Comparison of ENCODE assay signal across 13 cellular contexts in the genomic region with DNA sequence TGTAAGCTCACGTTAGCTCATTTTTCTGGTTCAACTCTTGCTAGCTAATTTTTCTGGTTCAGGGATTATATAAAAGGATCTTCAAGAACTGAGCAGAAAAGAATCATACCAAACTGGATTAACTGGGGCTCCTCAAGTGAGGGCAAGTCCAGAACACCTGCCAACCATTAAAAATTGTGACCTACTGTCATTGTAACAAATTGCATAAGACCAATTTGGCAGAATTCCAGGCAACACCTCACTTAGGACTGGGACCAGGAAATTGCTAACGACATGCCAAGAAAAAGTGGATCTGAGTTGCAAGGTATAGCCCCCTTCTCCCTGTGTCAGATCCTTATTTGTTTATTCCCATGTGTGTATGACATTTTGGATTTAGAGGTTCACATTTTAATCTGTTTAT.
A peak's percentile ranks its signal among the peaks of the same experiment; 100 is the strongest.
DNase-seq lines count a peak whose midpoint lies in the region; ATAC-seq and TF ChIP-seq lines count a peak whose summit lies in the region.
"Had no signal": no experiment of that assay in that cellular context is flagged by ENCODE, and none has a peak within 500 bp of the region (broad histone marks: within the 10 kb centered on the region; RNA-seq: fewer than 3 reads in every experiment).

No MANE protein-coding gene starts in this region.

- H3K4me1 ChIP-seq in HEK293 (ENCODE audit: control insufficient read depth, insufficient read depth, low read length): peaks cover 8% of the 10 kb centered on the region
- H3K4me1 ChIP-seq in colonic mucosa: no peaks in the 10 kb centered on the region
- H3K4me1 ChIP-seq in prostate gland (replicated peaks): no peaks in the 10 kb centered on the region

- H3K9me3 ChIP-seq in HEK293 (ENCODE audit: control insufficient read depth, insufficient read depth, low read depth, low read length) (no peaks in the 10 kb centered on the region), colonic mucosa (no peaks in the 10 kb centered on the region), prostate gland (no peaks in the 10 kb centered on the region)

- H3K36me3 ChIP-seq in HEK293 (ENCODE audit: control insufficient read depth in 2 of 2, insufficient read depth in 1 of 2, low read length in 2 of 2): no peaks in the 10 kb centered on the region
- no peaks in the 10 kb centered on the region for H3K36me3 ChIP-seq in colonic mucosa
- H3K36me3 ChIP-seq in prostate gland: no peaks in the 10 kb centered on the region

- 28% methylated on average over 2 of the region's 2 CpGs for WGBS in prostate gland

- no peak overlapping the region for H3K4me3 ChIP-seq in HEK293 (ENCODE audit: low read depth, low read length)
- H3K4me3 ChIP-seq in colonic mucosa: no peak overlapping the region
- H3K4me3 ChIP-seq in prostate gland: no peak overlapping the region
- no peak overlapping the region for H3K4me3 ChIP-seq in dorsolateral prefrontal cortex

- POLR2A ChIA-PET in HEK293 (lab: Yijun Ruan, JAX): no interaction called here

- no peak for ATAC-seq in HG02588 (IDR thresholded peaks at IDR 0.05; ENCODE audit: unreplicated experiment)
- ATAC-seq in HG03378 (IDR thresholded peaks at IDR 0.05; ENCODE audit: unreplicated experiment): no peak

- intact Hi-C loops in colonic mucosa (cut with DNase I) (no loop called here), prostate gland (cut with DNase I) (no loop called here), dorsolateral prefrontal cortex (cut with DNase I) (no loop called here)

- no peak overlapping the region for H3K9ac ChIP-seq in colonic mucosa (ENCODE audit: low read depth in 2 of 2, low read length in 2 of 2)

- CTCF ChIA-PET in HEK293 (lab: Yijun Ruan, JAX): interaction anchor here (1.6 kb wide), 1 partner anchor 19 kb away, joined by 4 read pairs; no protein-coding TSS in a partner anchor

- peak; percentile 68 for DNase-seq in NCI-H345 (lab: John Stamatoyannopoulos, UW)
- peak; percentile 40 for DNase-seq in colonic mucosa
- peak; percentile 35 for DNase-seq in prostate gland (ENCODE audit: low spot score)
- no peak for DNase-seq in dorsolateral prefrontal cortex
- no peak for DNase-seq in stimulated activated CD4-positive, alpha-beta T cell treated with anti-CD3 and anti-CD28 coated beads, Interleukin-12 subunit alpha, Interleukin-12 subunit beta, amount 100 ng/mL, for 4 hours
- DNase-seq: activated CD4-positive, alpha-beta memory T cell treated with anti-CD3 and anti-CD28 coated beads for 36 hours; activated naive CD4-positive, alpha-beta T cell treated with Interleukin-2 at 50 U/mL for 16 hours; DND-41; kidney; T-helper 1 cell had no signal

- no peaks in the 10 kb centered on the region for H3K27me3 ChIP-seq in colonic mucosa
- no peaks in the 10 kb centered on the region for H3K27me3 ChIP-seq in prostate gland (replicated peaks; ENCODE audit: insufficient read depth)
- peaks cover 0 to 3% (median 0%) of the 10 kb centered on the region in 45 donors for H3K27me3 ChIP-seq in dorsolateral prefrontal cortex

- TF ChIP-seq CTCF in HEK293 (tag by site-specific recombination; IDR thresholded peaks at IDR 0.05) (no peak), colonic mucosa (IDR thresholded peaks at IDR 0.05) (no peak), prostate gland (IDR thresholded peaks at IDR 0.05) (no peak), dorsolateral prefrontal cortex (IDR thresholded peaks at IDR 0.05 in 54 of 56, conservative IDR thresholded peaks at IDR 0.05 in 2 of 56; ENCODE audit: low read depth in 1 of 56, partially characterized antibody in 56 of 56) (no peak)

- H3K27ac ChIP-seq in HEK293 (ENCODE audit: extremely low read depth, low read depth, low read length): no peak overlapping the region
- H3K27ac ChIP-seq in colonic mucosa: no peak overlapping the region
- no peak overlapping the region for H3K27ac ChIP-seq in prostate gland
- H3K27ac ChIP-seq in dorsolateral prefrontal cortex: no peak overlapping the region

- TF ChIP-seq POLR2A in prostate gland (IDR thresholded peaks at IDR 0.05): no peak

TF ChIP-seq in HEK293, 187 proteins besides CTCF, POLR2A, EP300 and RAD21 (continues in another document):
- TF ChIP-seq ZNF416 (tag by site-specific recombination; IDR thresholded peaks at IDR 0.05) (no peak), ZNF169 (tag by site-specific recombination; IDR thresholded peaks at IDR 0.05) (no peak), RBAK (tag by site-specific recombination; IDR thresholded peaks at IDR 0.05) (no peak), ZNF785 (tag by site-specific recombination; IDR thresholded peaks at IDR 0.05) (no peak), ZNF426 (tag by site-specific recombination; IDR thresholded peaks at IDR 0.05) (no peak), KLF9 (tag by site-specific recombination; IDR thresholded peaks at IDR 0.05; ENCODE audit: low read depth) (no peak), YY2 (tag by site-specific recombination; IDR thresholded peaks at IDR 0.05) (no peak), FEZF1 (tag by site-specific recombination; IDR thresholded peaks at IDR 0.05) (peak; percentile 14; the same call in 1 of the 2 replicates), ZNF423 (tag by site-specific recombination; IDR thresholded peaks at IDR 0.05) (no peak), ZNF311 (tag by site-specific recombination; IDR thresholded peaks at IDR 0.05; ENCODE audit: borderline replicate concordance) (no peak), GLI4 (tag by site-specific recombination; IDR thresholded peaks at IDR 0.05) (no peak), ZNF843 (tag by site-specific recombination; IDR thresholded peaks at IDR 0.05) (no peak), ZNF221 (tag by site-specific recombination; IDR thresholded peaks at IDR 0.05; ENCODE audit: borderline replicate concordance) (no peak), ZNF600 (tag by site-specific recombination; IDR thresholded peaks at IDR 0.05) (peak; percentile 60; the same call in 1 of the 2 replicates), ZNF510 (tag by site-specific recombination; IDR thresholded peaks at IDR 0.05; ENCODE audit: insufficient replicate concordance) (no peak), ZNF623 (tag by site-specific recombination; IDR thresholded peaks at IDR 0.05) (no peak), IKZF3 (tag by site-specific recombination; IDR thresholded peaks at IDR 0.05) (0 out of 2 replicates have a peak, but pooled peaks have one; percentile 6), ZNF274 (IDR thresholded peaks at IDR 0.05; ENCODE audit: low read length) (no peak), ZNF274 (tag by site-specific recombination; IDR thresholded peaks at IDR 0.05; ENCODE audit: borderline replicate concordance) (no peak), ZNF660 (tag by site-specific recombination; IDR thresholded peaks at IDR 0.05) (0 out of 2 replicates have a peak, but pooled peaks have one; percentile 19), SCRT1 (tag by site-specific recombination; IDR thresholded peaks at IDR 0.05; ENCODE audit: borderline replicate concordance) (no peak), ZBTB1 (tag by site-specific recombination; IDR thresholded peaks at IDR 0.05) (no peak), ZNF549 (tag by site-specific recombination; IDR thresholded peaks at IDR 0.05) (no peak; the same call in 1 of the 2 replicates), ZNF555 (tag by site-specific recombination; conservative IDR thresholded peaks at IDR 0.05) (no peak), ZNF132 (tag by site-specific recombination; IDR thresholded peaks at IDR 0.05; ENCODE audit: borderline replicate concordance) (no peak), ZNF10 (tag by site-specific recombination; IDR thresholded peaks at IDR 0.05) (no peak)
- TF ChIP-seq, protein P1, sequence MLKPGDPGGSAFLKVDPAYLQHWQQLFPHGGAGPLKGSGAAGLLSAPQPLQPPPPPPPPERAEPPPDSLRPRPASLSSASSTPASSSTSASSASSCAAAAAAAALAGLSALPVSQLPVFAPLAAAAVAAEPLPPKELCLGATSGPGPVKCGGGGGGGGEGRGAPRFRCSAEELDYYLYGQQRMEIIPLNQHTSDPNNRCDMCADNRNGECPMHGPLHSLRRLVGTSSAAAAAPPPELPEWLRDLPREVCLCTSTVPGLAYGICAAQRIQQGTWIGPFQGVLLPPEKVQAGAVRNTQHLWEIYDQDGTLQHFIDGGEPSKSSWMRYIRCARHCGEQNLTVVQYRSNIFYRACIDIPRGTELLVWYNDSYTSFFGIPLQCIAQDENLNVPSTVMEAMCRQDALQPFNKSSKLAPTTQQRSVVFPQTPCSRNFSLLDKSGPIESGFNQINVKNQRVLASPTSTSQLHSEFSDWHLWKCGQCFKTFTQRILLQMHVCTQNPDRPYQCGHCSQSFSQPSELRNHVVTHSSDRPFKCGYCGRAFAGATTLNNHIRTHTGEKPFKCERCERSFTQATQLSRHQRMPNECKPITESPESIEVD (tag by site-specific recombination; IDR thresholded peaks at IDR 0.05): peak; percentile 46; the same call in 1 of the 2 replicates
- TF ChIP-seq, protein P2, sequence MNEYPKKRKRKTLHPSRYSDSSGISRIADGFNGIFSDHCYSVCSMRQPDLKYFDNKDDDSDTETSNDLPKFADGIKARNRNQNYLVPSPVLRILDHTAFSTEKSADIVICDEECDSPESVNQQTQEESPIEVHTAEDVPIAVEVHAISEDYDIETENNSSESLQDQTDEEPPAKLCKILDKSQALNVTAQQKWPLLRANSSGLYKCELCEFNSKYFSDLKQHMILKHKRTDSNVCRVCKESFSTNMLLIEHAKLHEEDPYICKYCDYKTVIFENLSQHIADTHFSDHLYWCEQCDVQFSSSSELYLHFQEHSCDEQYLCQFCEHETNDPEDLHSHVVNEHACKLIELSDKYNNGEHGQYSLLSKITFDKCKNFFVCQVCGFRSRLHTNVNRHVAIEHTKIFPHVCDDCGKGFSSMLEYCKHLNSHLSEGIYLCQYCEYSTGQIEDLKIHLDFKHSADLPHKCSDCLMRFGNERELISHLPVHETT (tag by site-specific recombination; IDR thresholded peaks at IDR 0.05): no peak
- TF ChIP-seq, protein P3, sequence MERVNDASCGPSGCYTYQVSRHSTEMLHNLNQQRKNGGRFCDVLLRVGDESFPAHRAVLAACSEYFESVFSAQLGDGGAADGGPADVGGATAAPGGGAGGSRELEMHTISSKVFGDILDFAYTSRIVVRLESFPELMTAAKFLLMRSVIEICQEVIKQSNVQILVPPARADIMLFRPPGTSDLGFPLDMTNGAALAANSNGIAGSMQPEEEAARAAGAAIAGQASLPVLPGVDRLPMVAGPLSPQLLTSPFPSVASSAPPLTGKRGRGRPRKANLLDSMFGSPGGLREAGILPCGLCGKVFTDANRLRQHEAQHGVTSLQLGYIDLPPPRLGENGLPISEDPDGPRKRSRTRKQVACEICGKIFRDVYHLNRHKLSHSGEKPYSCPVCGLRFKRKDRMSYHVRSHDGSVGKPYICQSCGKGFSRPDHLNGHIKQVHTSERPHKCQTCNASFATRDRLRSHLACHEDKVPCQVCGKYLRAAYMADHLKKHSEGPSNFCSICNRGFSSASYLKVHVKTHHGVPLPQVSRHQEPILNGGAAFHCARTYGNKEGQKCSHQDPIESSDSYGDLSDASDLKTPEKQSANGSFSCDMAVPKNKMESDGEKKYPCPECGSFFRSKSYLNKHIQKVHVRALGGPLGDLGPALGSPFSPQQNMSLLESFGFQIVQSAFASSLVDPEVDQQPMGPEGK (tag by site-specific recombination; IDR thresholded peaks at IDR 0.05): no peak

Comparison
In these comparisons a context has a peak if more than half of its experiments do, and no peak if none do; other contexts are left out.
1. DNase-seq: peak in NCI-H345 (single experiment), colonic mucosa (single experiment) and prostate gland (single experiment); none in dorsolateral prefrontal cortex (0 of 10) and stimulated activated CD4-positive, alpha-beta T cell treated with anti-CD3 and anti-CD28 coated beads, Interleukin-12 subunit alpha, Interleukin-12 subunit beta, amount 100 ng/mL, for 4 hours (single experiment).